ENCODE assay signal across 30 cellular contexts in genomic region chr9:119722384-119722783, GRCh38.
"Had no signal": no experiment of that assay in that cellular context is flagged by ENCODE, and none has a peak within 500 bp of the region (broad histone marks: within the 10 kb centered on the region; RNA-seq: fewer than 3 reads in every experiment).

No MANE protein-coding gene starts in this region.

- H3K27me3 ChIP-seq: adrenal gland, body of pancreas, gastroesophageal sphincter had no signal

- DNase-seq: activated CD4-positive, alpha-beta memory T cell treated with anti-CD3 and anti-CD28 coated beads for 36 hours; activated CD4-positive, alpha-beta T cell treated with anti-CD3 and anti-CD28 coated beads for 36 hours; activated CD4-positive, alpha-beta T cell treated with anti-CD3 and anti-CD28 coated beads, Interleukin-2, amount 10 ng/mL, durations not matched to agents 24 days and 14 days; activated CD4-positive, CD25-positive, alpha-beta regulatory T cell; activated CD4-positive, CD25-positive, alpha-beta regulatory T cell treated with anti-CD3 and anti-CD28 coated beads, Interleukin-2, amount 50 U/mL, for 72 hours; activated CD8-positive, alpha-beta memory T cell treated with anti-CD3 and anti-CD28 coated beads, Interleukin-2, amount 10 ng/mL, durations not matched to agents 7 days and 5 days; activated CD8-positive, alpha-beta memory T cell treated with anti-CD3 and anti-CD28 coated beads, Interleukin-2, amount 50 U/mL, for 4 hours; activated CD8-positive, alpha-beta T cell treated with anti-CD3 and anti-CD28 coated beads, Interleukin-2, amount 10 ng/mL, durations not matched to agents 7 days and 5 days; activated effector memory CD4-positive, alpha-beta T cell treated with anti-CD3 and anti-CD28 coated beads, Interleukin-2, amount 50 U/mL, for 16 hours; activated naive CD4-positive, alpha-beta T cell treated with anti-CD3 and anti-CD28 coated beads for 36 hours; activated naive CD8-positive, alpha-beta T cell treated with anti-CD3 and anti-CD28 coated beads for 36 hours; activated naive CD8-positive, alpha-beta T cell treated with anti-CD3 and anti-CD28 coated beads, Interleukin-2, amount 50 U/mL, for 24 hours; activated T-cell treated with anti-CD3 and anti-CD28 coated beads, Interleukin-2, amount 50 U/mL, for 1 hour; activated T-cell treated with anti-CD3 and anti-CD28 coated beads, Interleukin-2, amount 50 U/mL, for 48 hours; adrenal gland; amygdala; aorta; body of pancreas; central memory CD4-positive, alpha-beta T cell; cerebellar nuclear complex; dorsolateral prefrontal cortex; effector memory CD4-positive, alpha-beta T cell; endodermal cell; foreskin melanocyte; heart right ventricle; T-cell; T1000; WERI-Rb-1 had no signal

- H3K4me1 ChIP-seq: adrenal gland, body of pancreas, gastroesophageal sphincter, heart right ventricle had no signal

- H3K9me3 ChIP-seq: adrenal gland, body of pancreas, gastroesophageal sphincter, heart right ventricle had no signal

- H3K36me3 ChIP-seq: adrenal gland, gastroesophageal sphincter, heart right ventricle, WERI-Rb-1 had no signal

- H3K27ac ChIP-seq: adrenal gland, body of pancreas, coronary artery, dorsolateral prefrontal cortex, gastroesophageal sphincter, heart right ventricle, WERI-Rb-1 had no signal

- H3K4me3 ChIP-seq: adrenal gland, body of pancreas, coronary artery, dorsolateral prefrontal cortex, gastroesophageal sphincter, heart right ventricle had no signal
